ENCODE assay signal across 13 cellular contexts in the genomic region with DNA sequence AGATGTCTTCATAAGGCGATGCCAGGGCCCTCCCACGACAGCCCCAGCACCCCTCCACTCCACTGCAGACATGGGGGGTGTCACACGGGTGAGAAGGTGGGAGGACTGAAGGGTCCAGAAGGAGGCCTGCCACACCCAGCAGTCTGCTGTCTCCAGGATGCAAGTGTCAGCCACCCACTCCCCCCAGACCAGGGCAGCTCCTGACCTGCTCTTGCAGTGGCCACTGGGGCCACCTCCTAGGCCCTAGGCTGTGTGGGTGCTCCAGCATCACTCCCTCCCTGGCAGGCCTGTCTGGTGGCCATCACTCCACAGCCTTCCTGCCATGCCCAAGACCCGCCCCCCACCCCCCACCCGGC.
DNase-seq lines count a peak whose midpoint lies in the region; ATAC-seq, FAIRE-seq and TF ChIP-seq lines count a peak whose summit lies in the region.
"Had no signal": no experiment of that assay in that cellular context is flagged by ENCODE, and none has a peak within 500 bp of the region (broad histone marks: within the 10 kb centered on the region; RNA-seq: fewer than 3 reads in every experiment).

No MANE protein-coding gene starts in this region.

- H3K27ac Mint-ChIP-seq in astrocyte (ENCODE audit: unreplicated experiment) (no peak overlapping the region), immature natural killer cell (no peak overlapping the region)
- H3K27ac Mint-ChIP-seq in activated naive CD4-positive, alpha-beta T cell treated with anti-CD3 and anti-CD28 coated beads, Interleukin-2, amount 50 U/mL, for 72 hours: no peak overlapping the region
- H3K27ac Mint-ChIP-seq: activated CD4-positive, alpha-beta T cell treated with anti-CD3 and anti-CD28 coated beads for 36 hours; activated T-helper 17 cell treated with anti-CD3 and anti-CD28 coated beads, Interleukin-2, amount 50 U/mL, for 72 hours; CD8-positive, alpha-beta T cell had no signal

- H3K4me1 Mint-ChIP-seq in astrocyte (ENCODE audit: low read depth, unreplicated experiment): peaks cover 2% of the 10 kb centered on the region
- peaks cover 19 to 22% of the 10 kb centered on the region in 2 donors for H3K4me1 Mint-ChIP-seq in immature natural killer cell
- H3K4me1 Mint-ChIP-seq: activated CD4-positive, alpha-beta T cell treated with anti-CD3 and anti-CD28 coated beads for 36 hours; activated T-helper 17 cell treated with anti-CD3 and anti-CD28 coated beads, Interleukin-2, amount 50 U/mL, for 72 hours had no signal

- peak overlapping the region; percentile 61 for H2AFZ ChIP-seq in HCT116 (ENCODE audit: low read depth, low read length, poor library complexity, severe bottlenecking)
- H2AFZ ChIP-seq in astrocyte (ENCODE audit: low read depth, low read length): no peak overlapping the region

- TF ChIP-seq POLR2A in HCT116 (IDR thresholded peaks at IDR 0.05; ENCODE audit: borderline replicate concordance, extremely low read depth, insufficient read depth, insufficient read length) (no peak), spleen (IDR thresholded peaks at IDR 0.05) (no peak)

- POLR2A ChIA-PET in HCT116 (lab: Charles Lee): no interaction called here

- H3K27me3 ChIP-seq in HCT116 (ENCODE audit: insufficient read depth, low read length): peaks cover 14% of the 10 kb centered on the region
- peaks cover 12% of the 10 kb centered on the region for H3K27me3 ChIP-seq in astrocyte (ENCODE audit: insufficient read depth, low read length)
- H3K27me3 ChIP-seq in spleen (replicated peaks in 1 of 7): peaks cover 0 to 48% (median 12%) of the 10 kb centered on the region in 7 donors

- H3K36me3 Mint-ChIP-seq in astrocyte (ENCODE audit: low read depth, unreplicated experiment) (peaks cover 2% of the 10 kb centered on the region), immature natural killer cell (no peaks in the 10 kb centered on the region)
- H3K36me3 Mint-ChIP-seq in activated naive CD4-positive, alpha-beta T cell treated with anti-CD3 and anti-CD28 coated beads, Interleukin-2, amount 50 U/mL, for 72 hours: no peaks in the 10 kb centered on the region
- H3K36me3 Mint-ChIP-seq: CD8-positive, alpha-beta T cell had no signal

- H3K9me3 Mint-ChIP-seq in astrocyte (ENCODE audit: unreplicated experiment) (peaks cover 7% of the 10 kb centered on the region), immature natural killer cell (no peaks in the 10 kb centered on the region)
- H3K9me3 Mint-ChIP-seq in activated naive CD4-positive, alpha-beta T cell treated with anti-CD3 and anti-CD28 coated beads, Interleukin-2, amount 50 U/mL, for 72 hours: no peaks in the 10 kb centered on the region
- H3K9me3 Mint-ChIP-seq: activated T-helper 17 cell treated with anti-CD3 and anti-CD28 coated beads, Interleukin-2, amount 50 U/mL, for 72 hours; CD8-positive, alpha-beta T cell had no signal

- no peak overlapping the region for H3K9ac ChIP-seq in HCT116 (ENCODE audit: low read length)
- H3K9ac ChIP-seq in astrocyte (ENCODE audit: low read length): no peak overlapping the region

- H3K4me3 Mint-ChIP-seq in astrocyte (ENCODE audit: unreplicated experiment) (no peak overlapping the region), immature natural killer cell (peak overlapping the region; percentile 10 to 66 (median 38))
- H3K4me3 Mint-ChIP-seq: activated CD4-positive, alpha-beta T cell treated with anti-CD3 and anti-CD28 coated beads for 36 hours; activated T-helper 17 cell treated with anti-CD3 and anti-CD28 coated beads, Interleukin-2, amount 50 U/mL, for 72 hours; CD8-positive, alpha-beta T cell had no signal

- no peak overlapping the region for H3K27ac ChIP-seq in HCT116 (ENCODE audit: low read depth, low read length)
- H3K27ac ChIP-seq in astrocyte (ENCODE audit: low read depth, low read length): no peak overlapping the region
- peak overlapping the region in 6 of 8 donors; percentile 42 to 64 (median 60) for H3K27ac ChIP-seq in spleen

- RAD21 ChIA-PET in HCT116 (lab: Charles Lee; ENCODE audit: low non-redundant PET in 1 of 2, low total read pairs in 2 of 2, uncharacterized antibody in 2 of 2, unreplicated experiment in 2 of 2): no interaction called here

- intact Hi-C loops in HCT116 (cut with micrococcal nuclease) (no loop called here), spleen (cut with DNase I; ENCODE audit: low total_unique reads) (no loop called here)

- WGBS in spleen, 5 donors: 56 to 82% (median 64%) methylated on average over 4 to 5 of the region's 5 CpGs

- FAIRE-seq in astrocyte (lab: Jason Lieb, UNC): no peak
- FAIRE-seq: colon had no signal

- TF ChIP-seq RAD21 in HCT116 (IDR thresholded peaks at IDR 0.05; ENCODE audit: low read depth): no peak

- H3K4me2 ChIP-seq in HCT116 (ENCODE audit: low read length) (peak overlapping the region; percentile 78), astrocyte (ENCODE audit: low read length) (peak overlapping the region; percentile 84)

- H3K9me3 ChIP-seq in HCT116 (ENCODE audit: control insufficient read depth in 1 of 2, insufficient read depth in 1 of 2, low read depth in 1 of 2, low read length in 2 of 2) (no peaks in the 10 kb centered on the region), astrocyte (ENCODE audit: insufficient read depth, low read depth, low read length) (peaks cover 7% of the 10 kb centered on the region), spleen (peaks cover 0 to 8% (median under 1%) of the 10 kb centered on the region in 8 donors)

- H3K4me1 ChIP-seq in HCT116 (ENCODE audit: control insufficient read depth in 1 of 2, insufficient read depth in 2 of 2, low read length in 2 of 2) (peaks cover 11 to 14% of the 10 kb centered on the region in 2 experiments; a peak in 3 of 4 replicates), astrocyte (ENCODE audit: insufficient read depth, low read length) (peaks cover 4% of the 10 kb centered on the region), spleen (peaks cover 2 to 16% (median 11%) of the 10 kb centered on the region in 6 donors)

- no peak overlapping the region for H3K4me3 ChIP-seq in HCT116 (replicated peaks in 1 of 2; ENCODE audit: low read depth in 1 of 2, low read length in 2 of 2)
- no peak overlapping the region for H3K4me3 ChIP-seq in astrocyte (ENCODE audit: insufficient read depth, low read depth, low read length)
- peak overlapping the region in 1 of 8 donors; percentile 58 for H3K4me3 ChIP-seq in spleen

- no peaks in the 10 kb centered on the region for H4K20me1 ChIP-seq in HCT116 (ENCODE audit: insufficient read depth)
- H4K20me1 ChIP-seq in astrocyte (ENCODE audit: insufficient read depth, low read length): no peaks in the 10 kb centered on the region

- DNase-seq in HCT116 (ENCODE audit: low read depth, low spot score): no peak
- no peak for DNase-seq in astrocyte (ENCODE audit: low read depth)
- DNase-seq in immature natural killer cell: no peak
- peak; percentile 72 for DNase-seq in spleen
- no peak for DNase-seq in activated naive CD4-positive, alpha-beta T cell treated with anti-CD3 and anti-CD28 coated beads, Interleukin-2, amount 50 U/mL, for 72 hours (ENCODE audit: low spot score in 2 of 2)
- no peak for DNase-seq in HuH-7.5 (ENCODE audit: low spot score)
- no peak for DNase-seq in mucosa of gallbladder (ENCODE audit: low spot score)
- DNase-seq: CD8-positive, alpha-beta T cell; NCI-H187 treated with DMSO at 0.1 percent for 48 hours had no signal

- H3K79me2 ChIP-seq in HCT116 (ENCODE audit: insufficient read depth, low read length): no peaks in the 10 kb centered on the region
- H3K79me2 ChIP-seq in astrocyte (ENCODE audit: insufficient read depth, low read length): no peaks in the 10 kb centered on the region

- ATAC-seq in HCT116 (peak; percentile 12), HG02970 (IDR thresholded peaks at IDR 0.05; ENCODE audit: low FRiP score, unreplicated experiment) (no peak)
- ATAC-seq in activated naive CD4-positive, alpha-beta T cell treated with anti-CD3 and anti-CD28 coated beads, Interleukin-2, amount 50 U/mL, for 72 hours: no peak
- ATAC-seq: activated CD4-positive, alpha-beta T cell treated with anti-CD3 and anti-CD28 coated beads for 36 hours; activated T-helper 17 cell treated with anti-CD3 and anti-CD28 coated beads, Interleukin-2, amount 50 U/mL, for 72 hours; CD8-positive, alpha-beta T cell had no signal

- TF ChIP-seq CTCF in HCT116 (IDR thresholded peaks at IDR 0.05 in 2 of 3, conservative IDR thresholded peaks at IDR 0.05 in 1 of 3; ENCODE audit: borderline replicate concordance in 1 of 3, insufficient read depth in 1 of 3, low read depth in 2 of 3, low read length in 2 of 3): no peak
- TF ChIP-seq CTCF in astrocyte (IDR thresholded peaks at IDR 0.05; ENCODE audit: insufficient read depth, low read depth, low read length): no peak
- TF ChIP-seq CTCF in spleen (IDR thresholded peaks at IDR 0.05 in 8 of 11, conservative IDR thresholded peaks at IDR 0.05 in 3 of 11): no peak

- H3K9me2 ChIP-seq in HCT116 (ENCODE audit: insufficient read depth): no peaks in the 10 kb centered on the region

- CTCF ChIA-PET in HCT116 (lab: Charles Lee): interaction anchor here (0.8 to 1.3 kb wide), 3 partner anchors 38 to 453 kb away, joined by 3 to 5 read pairs (median 3); no protein-coding TSS in a partner anchor

- H3K36me3 ChIP-seq in HCT116 (ENCODE audit: control insufficient read depth in 1 of 2, insufficient read depth in 2 of 2, low read length in 2 of 2) (no peaks in the 10 kb centered on the region), astrocyte (ENCODE audit: insufficient read depth, low read length) (no peaks in the 10 kb centered on the region), spleen (no peaks in the 10 kb centered on the region)

- H3K27me3 Mint-ChIP-seq in astrocyte (ENCODE audit: low read depth, unreplicated experiment) (peaks cover 54% of the 10 kb centered on the region), immature natural killer cell (ENCODE audit: low read depth in 3 of 3) (peaks cover 0 to 10% (median under 1%) of the 10 kb centered on the region in 3 donors)

- no TSS peak for BruUV-seq in HCT116 (replicated peaks; lab: Mats Ljungman, UMichigan)

TF ChIP-seq in HCT116, 20 proteins besides CTCF, POLR2A, EP300 and RAD21 (continues in another document):
- TF ChIP-seq, protein P1, sequence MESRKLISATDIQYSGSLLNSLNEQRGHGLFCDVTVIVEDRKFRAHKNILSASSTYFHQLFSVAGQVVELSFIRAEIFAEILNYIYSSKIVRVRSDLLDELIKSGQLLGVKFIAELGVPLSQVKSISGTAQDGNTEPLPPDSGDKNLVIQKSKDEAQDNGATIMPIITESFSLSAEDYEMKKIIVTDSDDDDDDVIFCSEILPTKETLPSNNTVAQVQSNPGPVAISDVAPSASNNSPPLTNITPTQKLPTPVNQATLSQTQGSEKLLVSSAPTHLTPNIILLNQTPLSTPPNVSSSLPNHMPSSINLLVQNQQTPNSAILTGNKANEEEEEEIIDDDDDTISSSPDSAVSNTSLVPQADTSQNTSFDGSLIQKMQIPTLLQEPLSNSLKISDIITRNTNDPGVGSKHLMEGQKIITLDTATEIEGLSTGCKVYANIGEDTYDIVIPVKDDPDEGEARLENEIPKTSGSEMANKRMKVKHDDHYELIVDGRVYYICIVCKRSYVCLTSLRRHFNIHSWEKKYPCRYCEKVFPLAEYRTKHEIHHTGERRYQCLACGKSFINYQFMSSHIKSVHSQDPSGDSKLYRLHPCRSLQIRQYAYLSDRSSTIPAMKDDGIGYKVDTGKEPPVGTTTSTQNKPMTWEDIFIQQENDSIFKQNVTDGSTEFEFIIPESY (IDR thresholded peaks at IDR 0.05; ENCODE audit: extremely low read depth, insufficient replicate concordance, low read length): no peak
- no peak for TF ChIP-seq ZNF274 (IDR thresholded peaks at IDR 0.05; ENCODE audit: low read depth, low read length)

Comparison
In these comparisons a context has a peak if more than half of its experiments do, and no peak if none do; other contexts are left out.
1. H3K27ac ChIP-seq: peak in spleen (6 of 8); none in HCT116 (single experiment) and astrocyte (single experiment).